In genomic region chr3:134373942-134374790, GRCh38 we compare ENCODE assay signal across 8 cellular contexts. TPM values are rescaled to one million over a fixed set of nuclear protein-coding genes. Genes with fewer than 3 reads are reported as not detected.
DNase-seq lines count a peak whose midpoint lies in the region; ATAC-seq and TF ChIP-seq lines count a peak whose summit lies in the region.

Gene AMOTL2, minus strand, starts transcription at chr3:134374447. Its CDS starts 3,014 bp downstream, at chr3:134371433.

- H3K9me3 ChIP-seq in mucosa of stomach (ENCODE audit: control insufficient read depth, low read length), result no peaks in the 10 kb centered on the region
- no peaks in the 10 kb centered on the region for H3K9me3 ChIP-seq in upper lobe of left lung

- H3K36me3 ChIP-seq in BJ (ENCODE audit: control insufficient read depth, insufficient read depth, low read length) (peaks cover 27% of the 10 kb centered on the region), mucosa of stomach (ENCODE audit: control insufficient read depth, insufficient read depth, low read length) (peaks cover 16% of the 10 kb centered on the region), upper lobe of left lung (peaks cover 15 to 21% (median 20%) of the 10 kb centered on the region in 4 donors)

- H3K36me3 Mint-ChIP-seq in activated CD8-positive, alpha-beta T cell treated with anti-CD3 and anti-CD28 coated beads, Interleukin-2, amount 10 ng/mL, durations not matched to agents 7 days and 5 days (ENCODE audit: low read depth), result no peaks in the 10 kb centered on the region

- H3K4me3 ChIP-seq in BJ (ENCODE audit: low read depth, low read length) (peak within 1 kb of the TSS; percentile 97), mucosa of stomach (ENCODE audit: low read length) (peak within 1 kb of the TSS; percentile 68), upper lobe of left lung (peak within 1 kb of the TSS; percentile 60 to 83 (median 78))

- DNase-seq in BJ (ENCODE audit: low read depth), result peak; percentile 86
- peak; percentile 54 for DNase-seq in NCI-H1694 treated with DMSO at 0.1 percent for 48 hours (lab: John Stamatoyannopoulos, UW)
- DNase-seq in activated CD8-positive, alpha-beta T cell treated with anti-CD3 and anti-CD28 coated beads, Interleukin-2, amount 10 ng/mL, durations not matched to agents 7 days and 5 days, result peak; percentile 29
- DNase-seq in fibroblast of peridontal ligament (ENCODE audit: extremely low read depth), result peak; percentile 97
- DNase-seq in upper lobe of left lung, result peak; percentile 87 to 94

- POLR2A ChIA-PET in BJ (lab: Charles Lee), result interaction anchor here (0.5 to 1.7 kb wide), 12 partner anchors 10 to 109 kb away, joined by 3 to 21 read pairs (median 4); no protein-coding TSS in a partner anchor
- POLR2A ChIA-PET in activated CD8-positive, alpha-beta T cell treated with anti-CD3 and anti-CD28 coated beads, Interleukin-2, amount 10 ng/mL, durations not matched to agents 7 days and 5 days (lab: Charles Lee), result no interaction called here

- TF ChIP-seq EP300 in upper lobe of left lung (IDR thresholded peaks at IDR 0.05), result peak in 1 of 4 donors; percentile 43

- TF ChIP-seq POLR2A in upper lobe of left lung (IDR thresholded peaks at IDR 0.05), result peak in 3 of 4 donors; percentile 77 to 99 (median 95)

- 1 to 5% methylated on average over 16 to 20 of the region's 87 CpGs for WGBS in upper lobe of left lung, 2 donors

- H3K27me3 Mint-ChIP-seq in activated CD8-positive, alpha-beta T cell treated with anti-CD3 and anti-CD28 coated beads, Interleukin-2, amount 10 ng/mL, durations not matched to agents 7 days and 5 days (ENCODE audit: low read depth), result peaks cover 49% of the 10 kb centered on the region

- peak within 1 kb of the TSS; percentile 60 for H3K4me3 Mint-ChIP-seq in activated CD8-positive, alpha-beta T cell treated with anti-CD3 and anti-CD28 coated beads, Interleukin-2, amount 10 ng/mL, durations not matched to agents 7 days and 5 days

- peaks cover 10% of the 10 kb centered on the region for H3K4me1 Mint-ChIP-seq in activated CD8-positive, alpha-beta T cell treated with anti-CD3 and anti-CD28 coated beads, Interleukin-2, amount 10 ng/mL, durations not matched to agents 7 days and 5 days (ENCODE audit: low read depth)

- peaks cover 44% of the 10 kb centered on the region for H3K4me1 ChIP-seq in mucosa of stomach (ENCODE audit: control insufficient read depth, insufficient read depth, low read length)
- H3K4me1 ChIP-seq in upper lobe of left lung, result peaks cover 57 to 77% (median 62%) of the 10 kb centered on the region in 4 donors

- H3K27me3 ChIP-seq in BJ (ENCODE audit: control insufficient read depth, insufficient read depth, low read length) (no peaks in the 10 kb centered on the region), mucosa of stomach (ENCODE audit: control insufficient read depth, insufficient read depth, low read length) (no peaks in the 10 kb centered on the region), upper lobe of left lung (no peaks in the 10 kb centered on the region)

- H3K27ac ChIP-seq in upper lobe of left lung, result peak within 1 kb of the TSS; percentile 97 to 100 (median 98)

- H3K9ac ChIP-seq in mucosa of stomach (ENCODE audit: low read length), result peak within 1 kb of the TSS; percentile 93

- no peak within 1 kb of the TSS for H3K27ac Mint-ChIP-seq in activated CD8-positive, alpha-beta T cell treated with anti-CD3 and anti-CD28 coated beads, Interleukin-2, amount 10 ng/mL, durations not matched to agents 7 days and 5 days

- ATAC-seq in GM19328 (IDR thresholded peaks at IDR 0.05; ENCODE audit: unreplicated experiment) (peak; percentile 58), upper lobe of left lung (ENCODE audit: low FRiP score in 2 of 2) (peak; percentile 86 to 90), GM18870 (IDR thresholded peaks at IDR 0.05; ENCODE audit: unreplicated experiment) (no peak)
- peak; percentile 75 for ATAC-seq in activated CD8-positive, alpha-beta T cell treated with anti-CD3 and anti-CD28 coated beads, Interleukin-2, amount 10 ng/mL, durations not matched to agents 7 days and 5 days

- CTCF ChIA-PET in BJ (lab: Yijun Ruan, JAX), result interaction anchor here (0.7 to 11.6 kb wide), 14 partner anchors 10 to 109 kb away, joined by 3 to 84 read pairs (median 4); no protein-coding TSS in a partner anchor
- CTCF ChIA-PET in activated CD8-positive, alpha-beta T cell treated with anti-CD3 and anti-CD28 coated beads, Interleukin-2, amount 10 ng/mL, durations not matched to agents 7 days and 5 days (lab: Charles Lee), result interaction anchor here (1.3 kb wide), 1 partner anchor 161 kb away, joined by 4 read pairs; no protein-coding TSS in a partner anchor

- H3K9me3 Mint-ChIP-seq in activated CD8-positive, alpha-beta T cell treated with anti-CD3 and anti-CD28 coated beads, Interleukin-2, amount 10 ng/mL, durations not matched to agents 7 days and 5 days (ENCODE audit: insufficient read depth), result no peaks in the 10 kb centered on the region

- TF ChIP-seq CTCF in BJ (IDR thresholded peaks at IDR 0.05; ENCODE audit: insufficient read depth, low read depth, low read length) (no peak), upper lobe of left lung (IDR thresholded peaks at IDR 0.05) (peak in 1 of 6 experiments; percentile 24)

RNA-seq across cellular contexts. Expression of gene AMOTL2, which starts in this region (rescaled TPM):
- 122 and 199 TPM in 2 replicates for polyA plus RNA-seq in BJ (2011; rRNA removed)
- 180 and 200 TPM in 2 replicates for polyA minus RNA-seq in BJ (2011; rRNA and poly(A)+ RNA removed)
- total RNA-seq in activated CD8-positive, alpha-beta T cell treated with anti-CD3 and anti-CD28 coated beads, Interleukin-2, amount 10 ng/mL, durations not matched to agents 7 days and 5 days, result not detected
- total RNA-seq in upper lobe of left lung, result 100 to 1,000 TPM in 5 of 6 donors, 10 to 100 TPM in 1; 73.3 to 179 (median 132) TPM

Comparison
In these comparisons a context has a peak if more than half of its experiments do, and no peak if none do; other contexts are left out.
1. RNA of gene AMOTL2 (total RNA-seq): 73.3 to 179 TPM in upper lobe of left lung; not detected in activated CD8-positive, alpha-beta T cell treated with anti-CD3 and anti-CD28 coated beads, Interleukin-2, amount 10 ng/mL, durations not matched to agents 7 days and 5 days; every median in the first group is over 10 times any median in the second.
2. Peak in DNase-seq and ATAC-seq in activated CD8-positive, alpha-beta T cell treated with anti-CD3 and anti-CD28 coated beads, Interleukin-2, amount 10 ng/mL, durations not matched to agents 7 days and 5 days; RNA of the gene not detected or under 1 TPM.
3. DNase-seq: peak in every context shown above with its lines; median percentile 97 in fibroblast of peridontal ligament; 90 in upper lobe of left lung; 86 in BJ; 54 in NCI-H1694 treated with DMSO at 0.1 percent for 48 hours; 29 in activated CD8-positive, alpha-beta T cell treated with anti-CD3 and anti-CD28 coated beads, Interleukin-2, amount 10 ng/mL, durations not matched to agents 7 days and 5 days.
4. Peak in every context shown above with its lines, with median percentiles within 50 percentile points of each other: H3K4me3 ChIP-seq.